Comparison of ENCODE assay signal across 1 cellular context in the genomic region with DNA sequence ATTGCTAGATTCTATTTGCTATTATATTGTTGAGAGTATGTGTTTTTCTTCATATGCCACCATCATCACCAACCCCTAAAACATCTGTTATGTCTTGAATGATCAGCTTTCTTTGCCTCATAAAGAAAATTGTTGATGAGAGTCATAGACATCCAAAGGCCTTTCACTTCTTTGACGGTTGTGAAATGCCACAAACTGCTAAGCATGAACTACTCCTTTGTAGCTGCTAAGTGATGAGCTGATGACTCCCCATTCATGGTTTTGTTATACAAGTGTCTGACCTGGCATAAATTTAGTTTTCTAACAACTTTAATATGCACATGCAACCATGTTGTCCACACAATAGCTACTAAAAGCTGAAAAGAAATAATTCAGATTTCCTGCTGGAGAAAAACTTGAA.
TF ChIP-seq lines count a peak whose summit lies in the region.

No MANE protein-coding gene starts in this region.

TF ChIP-seq in HepG2, 621 proteins besides CTCF, POLR2A, EP300 and RAD21:
- TF ChIP-seq ZNF777 (CRISPR knock-in tag; IDR thresholded peaks at IDR 0.05), result no peak
- 0 out of 2 replicates have a peak, but pooled peaks have one; percentile 1 for TF ChIP-seq ZNF577 (CRISPR knock-in tag; IDR thresholded peaks at IDR 0.05; ENCODE audit: borderline replicate concordance, low read depth)
- no peak for TF ChIP-seq TARDBP (CRISPR knock-in tag; IDR thresholded peaks at IDR 0.05)
- TF ChIP-seq, protein P1, sequence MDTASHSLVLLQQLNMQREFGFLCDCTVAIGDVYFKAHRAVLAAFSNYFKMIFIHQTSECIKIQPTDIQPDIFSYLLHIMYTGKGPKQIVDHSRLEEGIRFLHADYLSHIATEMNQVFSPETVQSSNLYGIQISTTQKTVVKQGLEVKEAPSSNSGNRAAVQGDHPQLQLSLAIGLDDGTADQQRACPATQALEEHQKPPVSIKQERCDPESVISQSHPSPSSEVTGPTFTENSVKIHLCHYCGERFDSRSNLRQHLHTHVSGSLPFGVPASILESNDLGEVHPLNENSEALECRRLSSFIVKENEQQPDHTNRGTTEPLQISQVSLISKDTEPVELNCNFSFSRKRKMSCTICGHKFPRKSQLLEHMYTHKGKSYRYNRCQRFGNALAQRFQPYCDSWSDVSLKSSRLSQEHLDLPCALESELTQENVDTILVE (CRISPR knock-in tag; IDR thresholded peaks at IDR 0.05), result no peak
- TF ChIP-seq RFX3 (CRISPR knock-in tag; IDR thresholded peaks at IDR 0.05), result no peak
- TF ChIP-seq, protein P2, sequence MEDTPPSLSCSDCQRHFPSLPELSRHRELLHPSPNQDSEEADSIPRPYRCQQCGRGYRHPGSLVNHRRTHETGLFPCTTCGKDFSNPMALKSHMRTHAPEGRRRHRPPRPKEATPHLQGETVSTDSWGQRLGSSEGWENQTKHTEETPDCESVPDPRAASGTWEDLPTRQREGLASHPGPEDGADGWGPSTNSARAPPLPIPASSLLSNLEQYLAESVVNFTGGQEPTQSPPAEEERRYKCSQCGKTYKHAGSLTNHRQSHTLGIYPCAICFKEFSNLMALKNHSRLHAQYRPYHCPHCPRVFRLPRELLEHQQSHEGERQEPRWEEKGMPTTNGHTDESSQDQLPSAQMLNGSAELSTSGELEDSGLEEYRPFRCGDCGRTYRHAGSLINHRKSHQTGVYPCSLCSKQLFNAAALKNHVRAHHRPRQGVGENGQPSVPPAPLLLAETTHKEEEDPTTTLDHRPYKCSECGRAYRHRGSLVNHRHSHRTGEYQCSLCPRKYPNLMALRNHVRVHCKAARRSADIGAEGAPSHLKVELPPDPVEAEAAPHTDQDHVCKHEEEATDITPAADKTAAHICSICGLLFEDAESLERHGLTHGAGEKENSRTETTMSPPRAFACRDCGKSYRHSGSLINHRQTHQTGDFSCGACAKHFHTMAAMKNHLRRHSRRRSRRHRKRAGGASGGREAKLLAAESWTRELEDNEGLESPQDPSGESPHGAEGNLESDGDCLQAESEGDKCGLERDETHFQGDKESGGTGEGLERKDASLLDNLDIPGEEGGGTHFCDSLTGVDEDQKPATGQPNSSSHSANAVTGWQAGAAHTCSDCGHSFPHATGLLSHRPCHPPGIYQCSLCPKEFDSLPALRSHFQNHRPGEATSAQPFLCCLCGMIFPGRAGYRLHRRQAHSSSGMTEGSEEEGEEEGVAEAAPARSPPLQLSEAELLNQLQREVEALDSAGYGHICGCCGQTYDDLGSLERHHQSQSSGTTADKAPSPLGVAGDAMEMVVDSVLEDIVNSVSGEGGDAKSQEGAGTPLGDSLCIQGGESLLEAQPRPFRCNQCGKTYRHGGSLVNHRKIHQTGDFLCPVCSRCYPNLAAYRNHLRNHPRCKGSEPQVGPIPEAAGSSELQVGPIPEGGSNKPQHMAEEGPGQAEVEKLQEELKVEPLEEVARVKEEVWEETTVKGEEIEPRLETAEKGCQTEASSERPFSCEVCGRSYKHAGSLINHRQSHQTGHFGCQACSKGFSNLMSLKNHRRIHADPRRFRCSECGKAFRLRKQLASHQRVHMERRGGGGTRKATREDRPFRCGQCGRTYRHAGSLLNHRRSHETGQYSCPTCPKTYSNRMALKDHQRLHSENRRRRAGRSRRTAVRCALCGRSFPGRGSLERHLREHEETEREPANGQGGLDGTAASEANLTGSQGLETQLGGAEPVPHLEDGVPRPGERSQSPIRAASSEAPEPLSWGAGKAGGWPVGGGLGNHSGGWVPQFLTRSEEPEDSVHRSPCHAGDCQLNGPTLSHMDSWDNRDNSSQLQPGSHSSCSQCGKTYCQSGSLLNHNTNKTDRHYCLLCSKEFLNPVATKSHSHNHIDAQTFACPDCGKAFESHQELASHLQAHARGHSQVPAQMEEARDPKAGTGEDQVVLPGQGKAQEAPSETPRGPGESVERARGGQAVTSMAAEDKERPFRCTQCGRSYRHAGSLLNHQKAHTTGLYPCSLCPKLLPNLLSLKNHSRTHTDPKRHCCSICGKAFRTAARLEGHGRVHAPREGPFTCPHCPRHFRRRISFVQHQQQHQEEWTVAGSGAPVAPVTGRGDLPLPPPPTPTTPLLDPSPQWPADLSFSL (CRISPR knock-in tag; IDR thresholded peaks at IDR 0.05), result no peak
